Comparison of ENCODE assay signal across 17 cellular contexts in the genomic region with DNA sequence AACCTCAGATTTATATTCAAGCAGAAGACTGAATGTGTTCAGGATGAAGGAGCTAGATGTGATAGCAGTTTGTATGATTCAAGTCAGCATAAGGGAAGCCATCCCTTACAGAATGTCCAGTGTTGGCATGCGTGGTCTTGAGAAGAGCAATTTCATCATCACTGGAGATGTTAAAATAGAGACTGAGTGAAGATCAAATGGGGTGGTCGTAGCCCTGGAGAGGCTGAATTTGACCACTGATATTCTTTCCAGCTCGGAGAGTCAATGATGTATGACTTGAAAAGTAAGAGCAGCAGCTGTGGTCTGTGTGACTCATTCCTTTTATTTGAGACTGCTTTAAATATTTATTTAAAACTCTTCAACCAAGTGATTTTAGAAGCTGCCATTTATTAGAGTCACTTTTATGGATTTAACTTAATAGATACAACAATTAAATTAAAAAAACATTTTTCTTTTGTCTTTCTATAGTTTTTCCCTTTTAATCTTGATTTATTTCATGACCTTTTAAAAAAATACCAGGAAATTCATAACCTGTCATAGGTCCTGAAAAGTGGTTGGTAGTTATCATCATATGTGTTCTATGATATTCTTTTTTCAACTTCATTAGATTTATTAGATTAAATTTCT. TPM values are rescaled to one million over a fixed set of nuclear protein-coding genes. Genes with fewer than 3 reads are reported as not detected.
DNase-seq lines count a peak whose midpoint lies in the region; ATAC-seq and TF ChIP-seq lines count a peak whose summit lies in the region.
"Had no signal": no experiment of that assay in that cellular context is flagged by ENCODE, and none has a peak within 500 bp of the region (broad histone marks: within the 10 kb centered on the region; RNA-seq: fewer than 3 reads in every experiment).

No MANE protein-coding gene starts in this region.

- H3K4me3 ChIP-seq in kidney epithelial cell (ENCODE audit: low read depth, low read length), result no peak overlapping the region
- H3K4me3 ChIP-seq in right cardiac atrium (ENCODE audit: low read length), result no peak overlapping the region
- no peak overlapping the region for H3K4me3 ChIP-seq in upper lobe of right lung
- H3K4me3 ChIP-seq: K562 had no signal

- H3K36me3 ChIP-seq in kidney epithelial cell (ENCODE audit: control insufficient read depth, insufficient read depth, low read length), result no peaks in the 10 kb centered on the region
- no peaks in the 10 kb centered on the region for H3K36me3 ChIP-seq in upper lobe of right lung
- H3K36me3 ChIP-seq: BE2C had no signal

- DNase-seq in AG08396 (ENCODE audit: low spot score) (peak; percentile 46), HT1080 (ENCODE audit: low read depth) (peak; percentile 52), astrocyte of the hippocampus (ENCODE audit: low read depth, low spot score) (peak; percentile 72), kidney epithelial cell (ENCODE audit: low read depth) (peak; percentile 61), right cardiac atrium (no peak), upper lobe of right lung (no peak), left lobe of liver (ENCODE audit: low spot score) (no peak)
- DNase-seq: activated CD4-positive, alpha-beta T cell treated with anti-CD3 and anti-CD28 coated beads for 36 hours; BE2C; midbrain; NCI-H187 treated with DMSO at 0.1 percent for 48 hours; stimulated activated CD4-positive, alpha-beta T cell treated with anti-CD3 and anti-CD28 coated beads, Interleukin-4, amount 100 ng/mL, for 24 hours; stimulated activated naive B cell treated with anti-CD40 and anti-IgM and Interleukin-4, amounts not matched to agents 10 μg/mL and 1 μg/mL and 100 μg/mL, for 72 hours had no signal

- ATAC-seq in right cardiac atrium (no peak), upper lobe of right lung (no peak), GM18868 (IDR thresholded peaks at IDR 0.05; ENCODE audit: unreplicated experiment) (no peak), left lobe of liver (no peak)
- ATAC-seq: activated CD4-positive, alpha-beta T cell treated with anti-CD3 and anti-CD28 coated beads for 36 hours; K562; stimulated activated naive B cell treated with anti-CD40 and anti-IgM and Interleukin-4, amounts not matched to agents 10 μg/mL and 1 μg/mL and 100 μg/mL, for 72 hours had no signal

- TF ChIP-seq CTCF in kidney epithelial cell (IDR thresholded peaks at IDR 0.05; ENCODE audit: insufficient read depth, low read length, poor library complexity, severe bottlenecking) (no peak), upper lobe of right lung (IDR thresholded peaks at IDR 0.05) (no peak)

- WGBS in right cardiac atrium, result 64% methylated on average over 3 of the region's 3 CpGs

- H3K9me3 ChIP-seq in right cardiac atrium (ENCODE audit: control insufficient read depth, low read length), result no peaks in the 10 kb centered on the region
- no peaks in the 10 kb centered on the region for H3K9me3 ChIP-seq in upper lobe of right lung
- H3K9me3 ChIP-seq: BE2C had no signal

- no peaks in the 10 kb centered on the region for H3K27me3 ChIP-seq in kidney epithelial cell (ENCODE audit: control insufficient read depth, insufficient read depth, low read length)
- no peaks in the 10 kb centered on the region for H3K27me3 ChIP-seq in right cardiac atrium (ENCODE audit: control insufficient read depth, insufficient read depth)
- no peaks in the 10 kb centered on the region for H3K27me3 ChIP-seq in upper lobe of right lung
- H3K27me3 ChIP-seq: BE2C had no signal

- intact Hi-C loops in right cardiac atrium (cut with DNase I), result no loop called here
- intact Hi-C loops in upper lobe of right lung (cut with DNase I), result no loop called here

- H3K27ac ChIP-seq in right cardiac atrium (ENCODE audit: low read length), result no peak overlapping the region
- H3K27ac ChIP-seq in upper lobe of right lung, result no peak overlapping the region

- H3K4me1 ChIP-seq in right cardiac atrium (ENCODE audit: control insufficient read depth, insufficient read depth, low read length) (no peaks in the 10 kb centered on the region), upper lobe of right lung (no peaks in the 10 kb centered on the region)
- H3K4me1 ChIP-seq: BE2C had no signal

RNA-seq across cellular contexts. Expression of gene FMN2, which starts 15.5 kb away (rescaled TPM):
- total RNA-seq in HT1080 (2014; rRNA removed; shearing (Covaris generic)), result 0.80 and 1.3 TPM in 2 replicates
- polyA plus RNA-seq in HT1080 (2015; cell fraction: cytosol; rRNA removed), result 19.6 and 20.7 TPM in 2 replicates
- polyA plus RNA-seq in HT1080 (2015; cell fraction: nucleus; rRNA removed), result 11.5 and 13.8 TPM in 2 replicates
- total RNA-seq in kidney epithelial cell (0.33 and 1.6 TPM in 2 replicates), right cardiac atrium (under 1 TPM in 2 of 4 donors, not detected in 2; 0.09 to 0.21 TPM), upper lobe of right lung (0.52 TPM), left lobe of liver (not detected)
- polyA plus RNA-seq in right cardiac atrium, result 0.16 TPM
- total RNA-seq: activated CD4-positive, alpha-beta T cell treated with anti-CD3 and anti-CD28 coated beads for 36 hours; activated T-helper 1 cell treated with anti-CD3 and anti-CD28 coated beads, Interleukin-12 subunit alpha, Interleukin-12 subunit beta, Interleukin-2, Interleukin-4 antibody, amounts not matched to agents 30 ng/mL and 10 ng/mL and 1 ng/mL, durations not matched to agents 14 hours and 24 hours and 36 hours; endothelial cell of umbilical vein had no signal
- polyA plus RNA-seq: endothelial cell of umbilical vein had no signal

Comparison
In these comparisons a context has a peak if more than half of its experiments do, and no peak if none do; other contexts are left out.
1. DNase-seq: peak in AG08396 (single experiment), HT1080 (single experiment), astrocyte of the hippocampus (single experiment) and kidney epithelial cell (single experiment); none in right cardiac atrium (0 of 3), upper lobe of right lung (single experiment) and left lobe of liver (single experiment).